Comparison of ENCODE assay signal across 8 cellular contexts in the genomic region with DNA sequence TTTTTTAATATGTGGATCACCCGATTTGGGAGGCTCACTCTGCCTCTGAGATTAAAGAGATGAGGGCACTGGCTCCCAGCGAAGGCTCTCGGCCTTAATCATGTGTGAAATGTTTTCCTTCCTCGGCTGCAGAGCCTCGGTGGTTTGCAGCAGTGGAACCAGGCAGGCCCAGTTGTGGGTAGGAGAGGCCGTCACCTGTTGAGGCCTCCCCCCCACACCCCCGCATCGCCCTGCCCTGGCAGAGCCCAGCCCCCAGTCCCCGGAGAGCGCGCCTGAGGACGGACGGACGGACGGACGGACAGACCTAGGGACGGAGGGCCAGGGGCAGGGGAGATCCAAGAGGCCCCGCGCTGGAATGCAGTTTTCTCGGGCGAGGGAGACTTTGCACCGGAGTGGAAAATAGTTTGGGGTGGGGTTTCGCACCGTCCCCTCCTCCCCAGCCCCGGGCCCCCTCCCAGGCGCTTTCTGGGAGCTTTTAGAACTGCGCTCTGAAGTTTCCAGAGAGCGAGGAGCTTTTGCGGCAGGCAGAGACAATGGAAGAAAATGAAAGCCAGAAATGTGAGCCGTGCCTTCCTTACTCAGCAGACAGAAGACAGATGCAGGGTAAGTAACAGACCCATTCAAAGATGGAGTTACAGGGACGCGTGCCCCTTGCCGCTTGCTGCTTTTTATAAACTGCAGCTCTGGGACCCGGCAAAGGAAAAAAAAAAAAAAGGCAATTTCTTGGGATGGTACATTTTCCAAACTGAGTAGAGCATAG. TPM values are rescaled to one million over a fixed set of nuclear protein-coding genes. Genes with fewer than 3 reads are reported as not detected.
DNase-seq lines count a peak whose midpoint lies in the region; ATAC-seq and TF ChIP-seq lines count a peak whose summit lies in the region.

A gene with protein sequence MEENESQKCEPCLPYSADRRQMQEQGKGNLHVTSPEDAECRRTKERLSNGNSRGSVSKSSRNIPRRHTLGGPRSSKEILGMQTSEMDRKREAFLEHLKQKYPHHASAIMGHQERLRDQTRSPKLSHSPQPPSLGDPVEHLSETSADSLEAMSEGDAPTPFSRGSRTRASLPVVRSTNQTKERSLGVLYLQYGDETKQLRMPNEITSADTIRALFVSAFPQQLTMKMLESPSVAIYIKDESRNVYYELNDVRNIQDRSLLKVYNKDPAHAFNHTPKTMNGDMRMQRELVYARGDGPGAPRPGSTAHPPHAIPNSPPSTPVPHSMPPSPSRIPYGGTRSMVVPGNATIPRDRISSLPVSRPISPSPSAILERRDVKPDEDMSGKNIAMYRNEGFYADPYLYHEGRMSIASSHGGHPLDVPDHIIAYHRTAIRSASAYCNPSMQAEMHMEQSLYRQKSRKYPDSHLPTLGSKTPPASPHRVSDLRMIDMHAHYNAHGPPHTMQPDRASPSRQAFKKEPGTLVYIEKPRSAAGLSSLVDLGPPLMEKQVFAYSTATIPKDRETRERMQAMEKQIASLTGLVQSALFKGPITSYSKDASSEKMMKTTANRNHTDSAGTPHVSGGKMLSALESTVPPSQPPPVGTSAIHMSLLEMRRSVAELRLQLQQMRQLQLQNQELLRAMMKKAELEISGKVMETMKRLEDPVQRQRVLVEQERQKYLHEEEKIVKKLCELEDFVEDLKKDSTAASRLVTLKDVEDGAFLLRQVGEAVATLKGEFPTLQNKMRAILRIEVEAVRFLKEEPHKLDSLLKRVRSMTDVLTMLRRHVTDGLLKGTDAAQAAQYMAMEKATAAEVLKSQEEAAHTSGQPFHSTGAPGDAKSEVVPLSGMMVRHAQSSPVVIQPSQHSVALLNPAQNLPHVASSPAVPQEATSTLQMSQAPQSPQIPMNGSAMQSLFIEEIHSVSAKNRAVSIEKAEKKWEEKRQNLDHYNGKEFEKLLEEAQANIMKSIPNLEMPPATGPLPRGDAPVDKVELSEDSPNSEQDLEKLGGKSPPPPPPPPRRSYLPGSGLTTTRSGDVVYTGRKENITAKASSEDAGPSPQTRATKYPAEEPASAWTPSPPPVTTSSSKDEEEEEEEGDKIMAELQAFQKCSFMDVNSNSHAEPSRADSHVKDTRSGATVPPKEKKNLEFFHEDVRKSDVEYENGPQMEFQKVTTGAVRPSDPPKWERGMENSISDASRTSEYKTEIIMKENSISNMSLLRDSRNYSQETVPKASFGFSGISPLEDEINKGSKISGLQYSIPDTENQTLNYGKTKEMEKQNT (N-terminal part only) (plus strand): TSS at position 478 of the 760 bp plus-strand sequence. CDS start 56 bp downstream, at position 534.

- H3K27ac Mint-ChIP-seq in activated T-cell treated with anti-CD3 and anti-CD28 coated beads, Interleukin-2, amount 50 U/mL, for 24 hours: peak within 1 kb of the TSS; percentile 90
- H3K27ac Mint-ChIP-seq in activated naive CD4-positive, alpha-beta T cell treated with anti-CD3 and anti-CD28 coated beads, Interleukin-2, amount 50 U/mL, for 72 hours: peak within 1 kb of the TSS; percentile 8 to 25

- peak within 1 kb of the TSS; percentile 90 for H3K27ac ChIP-seq in right cardiac atrium (ENCODE audit: low read length)

- H3K36me3 Mint-ChIP-seq in activated T-cell treated with anti-CD3 and anti-CD28 coated beads, Interleukin-2, amount 50 U/mL, for 24 hours (ENCODE audit: low read depth): no peaks in the 10 kb centered on the region
- H3K36me3 Mint-ChIP-seq in activated naive CD4-positive, alpha-beta T cell treated with anti-CD3 and anti-CD28 coated beads, Interleukin-2, amount 50 U/mL, for 72 hours: peaks cover 4 to 15% of the 10 kb centered on the region in 2 donors

- intact Hi-C loops in right cardiac atrium (cut with DNase I): loop anchor here in 2 of 4 donors (2.0 to 10.0 kb wide), 3 partner anchors 32 to 306 kb away; no protein-coding TSS in a partner anchor

- peaks cover 33% of the 10 kb centered on the region for H3K4me1 Mint-ChIP-seq in activated T-cell treated with anti-CD3 and anti-CD28 coated beads, Interleukin-2, amount 50 U/mL, for 24 hours (ENCODE audit: low read depth)

- H3K9me3 ChIP-seq in right cardiac atrium (ENCODE audit: control insufficient read depth, low read length): no peaks in the 10 kb centered on the region

- H3K4me3 Mint-ChIP-seq in activated T-cell treated with anti-CD3 and anti-CD28 coated beads, Interleukin-2, amount 50 U/mL, for 24 hours: peak within 1 kb of the TSS; percentile 72

- ATAC-seq in HG03196 (IDR thresholded peaks at IDR 0.05; ENCODE audit: unreplicated experiment) (peak; percentile 25), right cardiac atrium (peak; percentile 74 to 76)
- peak in 1 of 2 donors; percentile 39 for ATAC-seq in activated naive CD4-positive, alpha-beta T cell treated with anti-CD3 and anti-CD28 coated beads, Interleukin-2, amount 50 U/mL, for 72 hours

- H3K27me3 ChIP-seq in right cardiac atrium (ENCODE audit: control insufficient read depth, insufficient read depth): no peaks in the 10 kb centered on the region

- H3K4me3 ChIP-seq in right cardiac atrium (ENCODE audit: low read length): peak within 1 kb of the TSS; percentile 94
- H3K4me3 ChIP-seq in retinal pigment epithelial cell (ENCODE audit: low read length): peak within 1 kb of the TSS; percentile 73

- DNase-seq in activated T-cell treated with anti-CD3 and anti-CD28 coated beads, Interleukin-2, amount 50 U/mL, for 24 hours: no peak
- DNase-seq in activated T-cell treated with anti-CD3 and anti-CD28 coated beads, Interleukin-2, amount 50 U/mL, for 1 hour: no peak
- DNase-seq in activated naive CD4-positive, alpha-beta T cell treated with anti-CD3 and anti-CD28 coated beads, Interleukin-2, amount 50 U/mL, for 72 hours (ENCODE audit: low spot score in 2 of 2): peak in 1 of 2 donors; percentile 7
- DNase-seq in right cardiac atrium (peak; percentile 31 to 79 (median 76)), retinal pigment epithelial cell (ENCODE audit: low read depth) (no peak), GDM1 (lab: John Stamatoyannopoulos, UW) (no peak)
- no peak for DNase-seq in stimulated activated naive CD4-positive, alpha-beta T cell (lab: John Stamatoyannopoulos, UW)

- peaks cover 69% of the 10 kb centered on the region for H3K27me3 Mint-ChIP-seq in activated T-cell treated with anti-CD3 and anti-CD28 coated beads, Interleukin-2, amount 50 U/mL, for 24 hours

- peaks cover 16% of the 10 kb centered on the region for H3K4me1 ChIP-seq in right cardiac atrium (ENCODE audit: control insufficient read depth, insufficient read depth, low read length)

- under 1% methylated on average over 34 of the region's 34 CpGs for WGBS in right cardiac atrium

- H3K9me3 Mint-ChIP-seq in activated T-cell treated with anti-CD3 and anti-CD28 coated beads, Interleukin-2, amount 50 U/mL, for 24 hours: peaks cover 5% of the 10 kb centered on the region
- peaks cover 3 to 16% of the 10 kb centered on the region in 2 donors for H3K9me3 Mint-ChIP-seq in activated naive CD4-positive, alpha-beta T cell treated with anti-CD3 and anti-CD28 coated beads, Interleukin-2, amount 50 U/mL, for 72 hours

- TF ChIP-seq CTCF in retinal pigment epithelial cell (conservative IDR thresholded peaks at IDR 0.05; ENCODE audit: low read depth, low read length): no peak

RNA-seq across cellular contexts. Expression of the gene that starts here (rescaled TPM):
- total RNA-seq in activated naive CD4-positive, alpha-beta T cell treated with anti-CD3 and anti-CD28 coated beads, Interleukin-2, amount 50 U/mL, for 72 hours: 1 to 10 TPM in 1 of 2 donors, under 1 TPM in 1; 0.43 to 3.9 TPM
- total RNA-seq in right cardiac atrium: 10 to 100 TPM; 27.1 to 43.6 (median 31.5) TPM
- polyA plus RNA-seq in right cardiac atrium: 14.6 TPM

Comparison
In these comparisons a context has a peak if more than half of its experiments do, and no peak if none do; other contexts are left out.
1. RNA of the gene that starts here (total RNA-seq): 27.1 to 43.6 TPM in right cardiac atrium; 0.43 to 3.9 TPM in activated naive CD4-positive, alpha-beta T cell treated with anti-CD3 and anti-CD28 coated beads, Interleukin-2, amount 50 U/mL, for 72 hours; every median in the first group is over 4 times any median in the second.
2. DNase-seq: peak in right cardiac atrium (3 of 3); none in activated T-cell treated with anti-CD3 and anti-CD28 coated beads, Interleukin-2, amount 50 U/mL, for 24 hours (single experiment), activated T-cell treated with anti-CD3 and anti-CD28 coated beads, Interleukin-2, amount 50 U/mL, for 1 hour (single experiment), retinal pigment epithelial cell (single experiment), stimulated activated naive CD4-positive, alpha-beta T cell (0 of 6) and GDM1 (single experiment).